Comparison of ENCODE assay signal across 8 cellular contexts in the genomic region with DNA sequence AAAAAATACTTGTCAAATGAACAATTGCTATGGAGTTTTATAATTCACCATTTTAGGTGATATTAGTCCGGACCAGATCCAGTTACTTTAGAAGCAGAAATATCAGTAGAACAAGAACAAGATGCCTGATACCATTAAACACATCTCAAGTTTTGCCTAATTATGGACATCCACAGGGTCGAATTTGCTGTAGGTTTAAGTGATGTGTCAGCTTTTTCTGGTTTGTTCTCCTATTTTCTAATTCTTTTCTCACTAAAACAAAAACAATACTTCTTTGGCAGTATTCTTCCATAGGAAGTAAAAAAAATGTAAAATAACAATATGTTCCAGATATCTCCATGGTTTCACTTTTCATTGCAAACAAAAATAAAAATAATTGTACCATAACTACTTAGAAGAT.
"Had no signal": no experiment of that assay in that cellular context is flagged by ENCODE, and none has a peak within 500 bp of the region (broad histone marks: within the 10 kb centered on the region; RNA-seq: fewer than 3 reads in every experiment).

No MANE protein-coding gene starts in this region.

- ATAC-seq: GM23338 had no signal

- H2AFZ ChIP-seq: GM23338 had no signal

- H3K4me3 ChIP-seq: GM23338 had no signal

- H3K9ac ChIP-seq: KMS-11 had no signal

- DNase-seq: H9, HCEC 1CT, KBM-7 had no signal

- FAIRE-seq: H1, H54, HTR-8/SVneo had no signal

- H3K27ac ChIP-seq: KMS-11 had no signal

- H3K4me2 ChIP-seq: GM23338, KMS-11 had no signal
